ENCODE assay signal across 8 cellular contexts in the genomic region with DNA sequence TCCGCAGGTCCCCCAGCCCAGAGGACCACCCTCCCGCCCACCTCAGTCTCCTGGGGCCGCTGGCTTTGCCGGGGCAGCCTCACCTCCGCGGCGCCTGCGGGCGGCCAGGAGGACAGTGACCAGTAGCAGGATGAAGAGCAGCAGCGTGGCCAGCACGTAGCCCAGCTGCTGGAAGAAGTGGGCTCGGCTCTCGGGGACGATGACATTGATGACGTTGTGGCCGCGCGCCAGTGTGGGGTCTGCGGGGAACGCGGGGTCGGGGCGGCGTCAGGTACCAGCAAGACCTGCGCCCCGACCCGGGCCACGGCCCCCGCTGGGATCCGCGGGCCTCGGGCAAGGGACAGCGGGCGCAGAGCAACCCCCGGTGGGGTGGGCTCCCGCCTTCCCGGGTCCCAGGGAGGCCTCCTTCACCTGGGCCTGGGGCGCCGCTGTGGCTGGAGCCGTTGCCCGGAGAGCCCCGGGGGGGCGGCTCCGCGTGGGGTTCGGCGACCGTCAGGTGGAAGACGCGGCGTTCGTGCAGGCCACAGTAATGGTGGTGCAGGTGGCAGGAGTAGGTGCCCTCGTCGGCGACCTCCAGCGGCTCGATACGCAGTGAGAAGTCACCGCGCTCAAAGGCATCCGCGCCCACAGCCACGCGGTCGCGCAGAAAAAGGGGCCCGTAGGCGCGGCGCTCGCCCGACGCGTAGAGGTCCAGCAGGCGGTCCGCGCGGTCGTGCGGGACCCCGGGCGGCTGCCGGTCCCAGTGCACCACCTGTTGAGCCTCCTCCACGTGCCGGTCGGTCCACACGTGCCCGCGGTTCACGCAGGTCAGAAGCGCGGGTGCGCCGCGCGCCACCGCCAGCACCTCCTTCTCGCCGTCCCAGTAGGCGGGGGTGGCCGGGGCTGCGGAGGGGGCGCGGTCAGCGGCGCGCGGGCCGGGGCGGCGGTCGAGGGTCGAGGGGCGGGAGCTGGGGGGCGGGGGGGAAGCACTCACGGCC. TPM values are rescaled to one million over a fixed set of nuclear protein-coding genes. Genes with fewer than 3 reads are reported as not detected.
DNase-seq lines count a peak whose midpoint lies in the region; ATAC-seq and TF ChIP-seq lines count a peak whose summit lies in the region.

No MANE protein-coding gene starts in this region.

- H3K4me2 ChIP-seq in smooth muscle cell, result peak overlapping the region; percentile 92

- H3K27ac ChIP-seq in RWPE2 (ENCODE audit: poor library complexity, severe bottlenecking) (no peak overlapping the region), smooth muscle cell (ENCODE audit: low read depth) (no peak overlapping the region)

- DNase-seq in NCI-H1105 treated with DMSO at 0.1 percent for 48 hours (lab: John Stamatoyannopoulos, UW) (peak; percentile 13), NCI-H1105 (lab: John Stamatoyannopoulos, UW) (no peak), RWPE2 (ENCODE audit: low spot score) (peak; percentile 44), left ventricle myocardium superior (peak; percentile 38), smooth muscle cell (lab: John Stamatoyannopoulos, UW; ENCODE audit: unreplicated experiment) (no peak), glomerular visceral epithelial cell (ENCODE audit: extremely low spot score) (no peak), NAMALWA (ENCODE audit: low spot score) (no peak), NCI-H82 treated with DMSO at 0.1 percent for 48 hours (lab: John Stamatoyannopoulos, UW; ENCODE audit: unreplicated experiment) (no peak)

- peaks cover 63% of the 10 kb centered on the region for H4K20me1 ChIP-seq in smooth muscle cell (ENCODE audit: low read depth)

- H3K4me1 ChIP-seq in RWPE2 (ENCODE audit: insufficient read depth, poor library complexity, severe bottlenecking) (peaks cover 4% of the 10 kb centered on the region), smooth muscle cell (ENCODE audit: low read depth) (peaks cover 31% of the 10 kb centered on the region)

- intact Hi-C loops in left ventricle myocardium superior (cut with micrococcal nuclease), result no loop called here

- H2AFZ ChIP-seq in smooth muscle cell (ENCODE audit: low read depth), result no peak overlapping the region

- no peak overlapping the region for H3K4me3 ChIP-seq in RWPE2 (ENCODE audit: severe bottlenecking)
- H3K4me3 ChIP-seq in smooth muscle cell, result no peak overlapping the region

- H3K27me3 ChIP-seq in RWPE2 (ENCODE audit: insufficient read depth, poor library complexity, severe bottlenecking) (no peaks in the 10 kb centered on the region), smooth muscle cell (ENCODE audit: low read depth) (no peaks in the 10 kb centered on the region)

- WGBS in smooth muscle cell (ENCODE audit: low lambda C conversion rate), result 67% methylated on average over 76 of the region's 116 CpGs

- ATAC-seq in RWPE2 (ENCODE audit: low read depth), result no peak
- no peak for ATAC-seq in left ventricle myocardium superior

- H3K79me2 ChIP-seq in smooth muscle cell (ENCODE audit: low read depth), result peaks cover 51% of the 10 kb centered on the region

- H3K36me3 ChIP-seq in RWPE2 (ENCODE audit: low read depth) (no peaks in the 10 kb centered on the region), smooth muscle cell (ENCODE audit: low read depth) (no peaks in the 10 kb centered on the region)

- H3K9ac ChIP-seq in smooth muscle cell (ENCODE audit: low read depth), result no peak overlapping the region

- peaks cover 24% of the 10 kb centered on the region for H3F3A ChIP-seq in smooth muscle cell (ENCODE audit: low read depth)

- H3K9me3 ChIP-seq in RWPE2 (ENCODE audit: severe bottlenecking) (no peaks in the 10 kb centered on the region), smooth muscle cell (replicated peaks; ENCODE audit: low read depth) (no peaks in the 10 kb centered on the region)

- no peak for TF ChIP-seq CTCF in RWPE2 (IDR thresholded peaks at IDR 0.05; ENCODE audit: poor library complexity, severe bottlenecking)
- no peak for TF ChIP-seq CTCF in smooth muscle cell (IDR thresholded peaks at IDR 0.05; ENCODE audit: borderline replicate concordance, insufficient read depth, poor library complexity, severe bottlenecking)

RNA-seq across cellular contexts. Expression of a gene that starts 3.8 kb away (rescaled TPM):
- total RNA-seq in left ventricle myocardium superior, result 16.8 TPM
- 240 and 266 TPM in 2 replicates for total RNA-seq in smooth muscle cell
- 473 and 597 TPM in 2 replicates for polyA plus RNA-seq in smooth muscle cell

RNA-seq across cellular contexts. Expression of a gene that starts 5.3 kb away (rescaled TPM):
- 144 TPM for total RNA-seq in left ventricle myocardium superior
- total RNA-seq in smooth muscle cell, result 28.5 and 37.8 TPM in 2 replicates
- 28.7 and 43.5 TPM in 2 replicates for polyA plus RNA-seq in smooth muscle cell

RNA-seq across cellular contexts. Expression of a gene that starts 20.4 kb away (rescaled TPM):
- 268 TPM for total RNA-seq in left ventricle myocardium superior
- total RNA-seq in smooth muscle cell, result 60.1 and 81.8 TPM in 2 replicates
- 214 and 245 TPM in 2 replicates for polyA plus RNA-seq in smooth muscle cell

RNA-seq across cellular contexts. Expression of a gene that starts 23.5 kb away (rescaled TPM):
- total RNA-seq in left ventricle myocardium superior (0.57 TPM), smooth muscle cell (0.18 and 0.36 TPM in 2 replicates)
- polyA plus RNA-seq in smooth muscle cell, result 0.39 and 0.79 TPM in 2 replicates

RNA-seq across cellular contexts. Expression of a gene that starts 30.0 kb away (rescaled TPM):
- 112 TPM for total RNA-seq in left ventricle myocardium superior
- total RNA-seq in smooth muscle cell, result 13.8 and 16.2 TPM in 2 replicates
- 32.5 and 34.3 TPM in 2 replicates for polyA plus RNA-seq in smooth muscle cell

Comparison
In these comparisons a context has a peak if more than half of its experiments do, and no peak if none do; other contexts are left out.
1. DNase-seq: peak in NCI-H1105 treated with DMSO at 0.1 percent for 48 hours (single experiment), RWPE2 (single experiment) and left ventricle myocardium superior (single experiment); none in NCI-H1105 (single experiment), smooth muscle cell (single experiment), glomerular visceral epithelial cell (single experiment), NAMALWA (single experiment) and NCI-H82 treated with DMSO at 0.1 percent for 48 hours (single experiment).
2. RNA of a gene that starts 3.8 kb away (total RNA-seq): 240 to 266 TPM in smooth muscle cell; 16.8 TPM in left ventricle myocardium superior (single experiment); every median in the first group is over 10 times any median in the second.